8 cellular contexts compared by ENCODE assay signal in genomic region chr7:47254081-47255006, GRCh38.
DNase-seq lines count a peak whose midpoint lies in the region; ATAC-seq and TF ChIP-seq lines count a peak whose summit lies in the region.

No MANE protein-coding gene starts in this region.

- TF ChIP-seq CTCF in mammary epithelial cell (conservative IDR thresholded peaks at IDR 0.05 in 1 of 2, IDR thresholded peaks at IDR 0.05 in 1 of 2; ENCODE audit: extremely low read depth in 1 of 2, insufficient read depth in 1 of 2, low read depth in 1 of 2, low read length in 2 of 2) = peak; percentile 58 to 69

- H3K27me3 Mint-ChIP-seq in T-cell (peaks cover 8 to 30% of the 10 kb centered on the region in 2 donors), immature natural killer cell (ENCODE audit: low read depth in 3 of 3) (peaks cover 3 to 9% (median 6%) of the 10 kb centered on the region in 3 donors)

- in situ Hi-C loops in KBM-7 (cut with MboI; ENCODE audit: low pct_unique_long_range_greater_than_20kb, low sequenced_read_pairs) = loop anchor here (25.0 kb wide), 1 partner anchor 583 kb away; no protein-coding TSS in a partner anchor
- in situ Hi-C loops in mammary epithelial cell (cut with MboI; ENCODE audit: low sequenced_read_pairs in 2 of 2) = loop anchor here in 1 of 2 donors (25.0 kb wide), 1 partner anchor 558 kb away; no protein-coding TSS in a partner anchor

- no peak overlapping the region for H3K27ac ChIP-seq in mammary epithelial cell (ENCODE audit: insufficient read depth, low read depth, low read length)
- peak overlapping the region in 16 of 21 experiments; percentile 3 to 84 (median 74) for H3K27ac ChIP-seq in skin epidermis

- dilution Hi-C loops in mammary epithelial cell (cut with HindIII; ENCODE audit: low sequenced_read_pairs) = loop anchor here (5.0 kb wide), 1 partner anchor 72 kb away; no protein-coding TSS in a partner anchor

- CTCF ChIA-PET in T-cell (lab: Charles Lee) (interaction anchor here (1.0 to 1.3 kb wide), 2 partner anchors 10 to 12 kb away, joined by 3 read pairs; no protein-coding TSS in a partner anchor), mammary epithelial cell (lab: Charles Lee; ENCODE audit: low non-redundant PET) (interaction anchor here (0.6 to 0.7 kb wide), 2 partner anchors 1361 to 1520 kb away, joined by 3 to 5 read pairs; no protein-coding TSS in a partner anchor)

- no peaks in the 10 kb centered on the region for H4K20me1 ChIP-seq in mammary epithelial cell (ENCODE audit: insufficient read depth, low read length)

- intact Hi-C loops in mammary epithelial cell (cut with micrococcal nuclease) = loop anchor here (2.0 kb wide), 1 partner anchor 1364 kb away; no protein-coding TSS in a partner anchor

- H3K27me3 ChIP-seq in mammary epithelial cell (ENCODE audit: insufficient read depth, low read length) = no peaks in the 10 kb centered on the region

- no TSS peak for BruUV-seq in mammary epithelial cell (replicated peaks; lab: Mats Ljungman, UMichigan)

- H3K4me1 ChIP-seq in mammary epithelial cell (ENCODE audit: insufficient read depth, low read length) = peaks cover 13% of the 10 kb centered on the region

- H3K4me3 Mint-ChIP-seq in T-cell = peak overlapping the region; percentile 44 to 69 (median 49)
- peak overlapping the region; percentile 70 to 81 (median 80) for H3K4me3 Mint-ChIP-seq in immature natural killer cell

- peak overlapping the region; percentile 95 for H3K4me2 ChIP-seq in mammary epithelial cell (ENCODE audit: insufficient read depth, low read depth, low read length)

- H3K9ac ChIP-seq in mammary epithelial cell (ENCODE audit: insufficient read depth, low read length) = no peak overlapping the region

- H3K36me3 Mint-ChIP-seq in T-cell (no peaks in the 10 kb centered on the region), immature natural killer cell (no peaks in the 10 kb centered on the region)

- H3K27ac Mint-ChIP-seq in T-cell = no peak overlapping the region
- no peak overlapping the region for H3K27ac Mint-ChIP-seq in immature natural killer cell

- WGBS in mammary epithelial cell (ENCODE audit: low coverage, missing lambda C conversion rate) = 18% methylated on average over 13 of the region's 66 CpGs

- H3K36me3 ChIP-seq in mammary epithelial cell (ENCODE audit: insufficient read depth, low read length) = no peaks in the 10 kb centered on the region

- peaks cover 8 to 20% (median 12%) of the 10 kb centered on the region in 3 donors for H3K4me1 Mint-ChIP-seq in T-cell
- peaks cover 19 to 25% of the 10 kb centered on the region in 2 donors for H3K4me1 Mint-ChIP-seq in immature natural killer cell

- POLR2A ChIA-PET in T-cell (lab: Charles Lee) = no interaction called here

- H3K4me3 ChIP-seq in mammary epithelial cell (replicated peaks in 1 of 3; ENCODE audit: insufficient read depth in 1 of 3, low read depth in 2 of 3, low read length in 3 of 3) = peak overlapping the region; percentile 50 to 71 (median 62)
- peak overlapping the region; percentile 24 to 52 (median 41) for H3K4me3 ChIP-seq in skin epidermis

- H3K9me3 ChIP-seq in mammary epithelial cell (replicated peaks; ENCODE audit: insufficient read depth, low read length) = no peaks in the 10 kb centered on the region

- H3K9me3 Mint-ChIP-seq in T-cell (peaks cover 0 to 8% (median 4%) of the 10 kb centered on the region in 3 donors), immature natural killer cell (no peaks in the 10 kb centered on the region)

- ATAC-seq in GM21723 (IDR thresholded peaks at IDR 0.05; ENCODE audit: unreplicated experiment) (peak; percentile 91), T-cell (replicated peaks in 1 of 4) (peak; percentile 53 to 74 (median 71))

- DNase-seq in GDM1 (lab: John Stamatoyannopoulos, UW) (peak; percentile 52), KBM-7 (peak; percentile 79), T-cell (peak in 25 of 34 experiments; percentile 3 to 51 (median 21)), mammary epithelial cell (peak; percentile 36), immature natural killer cell (peak; percentile 35 to 53 (median 42))
- DNase-seq in central memory CD4-positive, alpha-beta T cell = no peak

- peak overlapping the region; percentile 91 for H2AFZ ChIP-seq in mammary epithelial cell (ENCODE audit: low read depth, low read length)

- no peaks in the 10 kb centered on the region for H3K79me2 ChIP-seq in mammary epithelial cell (ENCODE audit: insufficient read depth, low read length)
